Comparison of ENCODE assay signal across 24 cellular contexts in the genomic region with DNA sequence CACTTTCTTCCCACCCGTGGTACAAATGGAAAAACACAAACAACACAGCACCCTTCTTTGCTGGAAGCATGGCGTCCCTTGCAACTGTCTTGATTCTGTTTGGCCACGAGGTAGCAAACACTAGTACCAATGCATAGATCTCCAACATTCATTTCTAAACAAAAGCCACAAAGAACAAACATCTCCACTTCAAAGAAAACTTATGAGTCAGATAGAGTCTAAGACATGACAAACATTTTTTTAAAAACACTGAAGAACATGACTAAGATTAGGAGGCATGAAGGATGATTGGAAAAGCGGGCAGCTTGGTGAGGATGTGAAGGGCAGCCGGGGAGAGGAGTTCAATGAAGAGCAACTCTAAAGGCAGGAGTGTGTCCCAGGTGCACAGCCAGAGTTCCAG.
A peak's percentile ranks its signal among the peaks of the same experiment; 100 is the strongest.
DNase-seq lines count a peak whose midpoint lies in the region; ATAC-seq and TF ChIP-seq lines count a peak whose summit lies in the region.
"Had no signal": no experiment of that assay in that cellular context is flagged by ENCODE, and none has a peak within 500 bp of the region (broad histone marks: within the 10 kb centered on the region; RNA-seq: fewer than 3 reads in every experiment).

No MANE protein-coding gene starts in this region.

- no peaks in the 10 kb centered on the region for H3K36me3 ChIP-seq in endodermal cell (ENCODE audit: control insufficient read depth, insufficient read depth, low read length)
- H3K36me3 ChIP-seq: esophagus muscularis mucosa, heart left ventricle had no signal

- H3K4me3 Mint-ChIP-seq in activated T-helper 1 cell treated with anti-CD3 and anti-CD28 coated beads, Interleukin-12 subunit alpha, Interleukin-12 subunit beta, Interleukin-2, Interleukin-4 antibody, amounts not matched to agents 30 ng/mL and 10 ng/mL and 1 ng/mL, durations not matched to agents 14 hours and 24 hours and 36 hours = no peak overlapping the region
- H3K4me3 Mint-ChIP-seq in chondrocyte (ENCODE audit: unreplicated experiment) = no peak overlapping the region
- H3K4me3 Mint-ChIP-seq in endodermal cell = no peak overlapping the region
- H3K4me3 Mint-ChIP-seq: activated B cell treated with CpG ODN at 0.5 μM for 24 hours; brain; memory B cell; naive thymus-derived CD8-positive, alpha-beta T cell; T-helper 17 cell had no signal

- H3K9me3 Mint-ChIP-seq in activated T-helper 1 cell treated with anti-CD3 and anti-CD28 coated beads, Interleukin-12 subunit alpha, Interleukin-12 subunit beta, Interleukin-2, Interleukin-4 antibody, amounts not matched to agents 30 ng/mL and 10 ng/mL and 1 ng/mL, durations not matched to agents 14 hours and 24 hours and 36 hours = peaks cover 9% of the 10 kb centered on the region
- peaks cover 4% of the 10 kb centered on the region for H3K9me3 Mint-ChIP-seq in chondrocyte (ENCODE audit: low read depth)
- H3K9me3 Mint-ChIP-seq in endodermal cell = peaks cover 22% of the 10 kb centered on the region
- H3K9me3 Mint-ChIP-seq: activated B cell treated with CpG ODN at 0.5 μM for 24 hours, memory B cell had no signal

- peak overlapping the region; percentile 52 for H3K27ac Mint-ChIP-seq in activated T-helper 1 cell treated with anti-CD3 and anti-CD28 coated beads, Interleukin-12 subunit alpha, Interleukin-12 subunit beta, Interleukin-2, Interleukin-4 antibody, amounts not matched to agents 30 ng/mL and 10 ng/mL and 1 ng/mL, durations not matched to agents 14 hours and 24 hours and 36 hours
- H3K27ac Mint-ChIP-seq in chondrocyte (ENCODE audit: unreplicated experiment) (no peak overlapping the region), endodermal cell (no peak overlapping the region)
- H3K27ac Mint-ChIP-seq: activated B cell treated with CpG ODN at 0.5 μM for 24 hours; memory B cell; naive thymus-derived CD8-positive, alpha-beta T cell; T-helper 17 cell had no signal

- no peaks in the 10 kb centered on the region for H3K36me3 Mint-ChIP-seq in activated T-helper 1 cell treated with anti-CD3 and anti-CD28 coated beads, Interleukin-12 subunit alpha, Interleukin-12 subunit beta, Interleukin-2, Interleukin-4 antibody, amounts not matched to agents 30 ng/mL and 10 ng/mL and 1 ng/mL, durations not matched to agents 14 hours and 24 hours and 36 hours (ENCODE audit: low read depth)
- H3K36me3 Mint-ChIP-seq in chondrocyte (ENCODE audit: low read depth) = no peaks in the 10 kb centered on the region
- no peaks in the 10 kb centered on the region for H3K36me3 Mint-ChIP-seq in endodermal cell (ENCODE audit: low read depth)
- H3K36me3 Mint-ChIP-seq: brain, memory B cell had no signal

- no peak overlapping the region for H3K4me3 ChIP-seq in endodermal cell (ENCODE audit: low read length)
- H3K4me3 ChIP-seq: esophagus muscularis mucosa, heart left ventricle had no signal

- intact Hi-C loops in activated T-helper 1 cell treated with anti-CD3 and anti-CD28 coated beads, Interleukin-12 subunit alpha, Interleukin-12 subunit beta, Interleukin-2, Interleukin-4 antibody, amounts not matched to agents 30 ng/mL and 10 ng/mL and 1 ng/mL, durations not matched to agents 14 hours and 24 hours and 36 hours (cut with micrococcal nuclease) = loop anchor here (1.0 to 2.0 kb wide), 6 partner anchors 27 to 446 kb away; no protein-coding TSS in a partner anchor

- no peaks in the 10 kb centered on the region for H3K9me3 ChIP-seq in endodermal cell (ENCODE audit: control insufficient read depth, low read length)
- H3K9me3 ChIP-seq: esophagus muscularis mucosa, heart left ventricle had no signal

- H3K4me1 ChIP-seq in endodermal cell (ENCODE audit: control insufficient read depth, insufficient read depth, low read length) = no peaks in the 10 kb centered on the region
- H3K4me1 ChIP-seq: esophagus muscularis mucosa, heart left ventricle, parathyroid adenoma had no signal

- H3K27me3 Mint-ChIP-seq in activated T-helper 1 cell treated with anti-CD3 and anti-CD28 coated beads, Interleukin-12 subunit alpha, Interleukin-12 subunit beta, Interleukin-2, Interleukin-4 antibody, amounts not matched to agents 30 ng/mL and 10 ng/mL and 1 ng/mL, durations not matched to agents 14 hours and 24 hours and 36 hours (ENCODE audit: insufficient read depth) = peaks cover 2% of the 10 kb centered on the region
- H3K27me3 Mint-ChIP-seq in chondrocyte (ENCODE audit: low read depth) (no peaks in the 10 kb centered on the region), endodermal cell (ENCODE audit: insufficient read depth) (no peaks in the 10 kb centered on the region)
- H3K27me3 Mint-ChIP-seq: activated B cell treated with CpG ODN at 0.5 μM for 24 hours, memory B cell, T-helper 17 cell had no signal

- TF ChIP-seq CTCF in chondrocyte (IDR thresholded peaks at IDR 0.05) (no peak), endodermal cell (conservative IDR thresholded peaks at IDR 0.05) (no peak)

- WGBS in endodermal cell (ENCODE audit: insufficient coverage in 1 of 2, insufficient read length in 1 of 2), 2 experiments = 89 to 92% methylated on average over 2 to 5 of the region's 5 CpGs

- no peaks in the 10 kb centered on the region for H3K27me3 ChIP-seq in endodermal cell (ENCODE audit: control insufficient read depth, insufficient read depth, low read length, poor library complexity, severe bottlenecking)
- H3K27me3 ChIP-seq: esophagus muscularis mucosa had no signal

- H3K27ac ChIP-seq in endodermal cell (ENCODE audit: low read depth, low read length) = no peak overlapping the region
- H3K27ac ChIP-seq: esophagus muscularis mucosa, heart left ventricle, parathyroid adenoma had no signal

- no peak for ATAC-seq in left lobe of liver
- ATAC-seq: heart left ventricle; naive thymus-derived CD8-positive, alpha-beta T cell; T-helper 17 cell had no signal

- no peak overlapping the region for H3K9ac ChIP-seq in endodermal cell (ENCODE audit: extremely low read depth, low read length, poor library complexity, severe bottlenecking)
- H3K9ac ChIP-seq: parathyroid adenoma had no signal

- DNase-seq in AG08396 (ENCODE audit: low spot score) (peak; percentile 31), ELR (ENCODE audit: low read depth) (peak; percentile 84), fibroblast of peridontal ligament (ENCODE audit: extremely low read depth) (peak; percentile 15), left lobe of liver (ENCODE audit: low spot score) (no peak), chondrocyte (ENCODE audit: low spot score) (no peak), NCI-H524 (lab: John Stamatoyannopoulos, UW) (no peak), endodermal cell (no peak)
- DNase-seq in activated T-helper 1 cell treated with anti-CD3 and anti-CD28 coated beads, Interleukin-12 subunit alpha, Interleukin-12 subunit beta, Interleukin-2, Interleukin-4 antibody, amounts not matched to agents 30 ng/mL and 10 ng/mL and 1 ng/mL, durations not matched to agents 14 hours and 24 hours and 36 hours (ENCODE audit: low spot score) = no peak
- DNase-seq: activated B cell treated with CpG ODN at 0.5 μM for 24 hours; activated naive CD4-positive, alpha-beta T cell treated with Interleukin-2 at 50 U/mL for 16 hours; AML-193; COR-L47; heart left ventricle; Karpas-422; naive thymus-derived CD8-positive, alpha-beta T cell; NCI-H1417; NCI-H526 treated with DMSO at 0.1 percent for 48 hours; SHP77 treated with DMSO at 0.1 percent for 48 hours; stimulated activated CD4-positive, alpha-beta T cell treated with anti-CD3 and anti-CD28 coated beads, Interleukin-2, amount 100 ng/mL, for 24 hours; T-helper 17 cell had no signal

- peaks cover 14% of the 10 kb centered on the region for H3K4me1 Mint-ChIP-seq in activated T-helper 1 cell treated with anti-CD3 and anti-CD28 coated beads, Interleukin-12 subunit alpha, Interleukin-12 subunit beta, Interleukin-2, Interleukin-4 antibody, amounts not matched to agents 30 ng/mL and 10 ng/mL and 1 ng/mL, durations not matched to agents 14 hours and 24 hours and 36 hours (ENCODE audit: low read depth)
- H3K4me1 Mint-ChIP-seq in chondrocyte (ENCODE audit: low read depth) = no peaks in the 10 kb centered on the region
- no peaks in the 10 kb centered on the region for H3K4me1 Mint-ChIP-seq in endodermal cell
- H3K4me1 Mint-ChIP-seq: activated B cell treated with CpG ODN at 0.5 μM for 24 hours, memory B cell, T-helper 17 cell had no signal

Comparison
In these comparisons a context has a peak if more than half of its experiments do, and no peak if none do; other contexts are left out.
1. DNase-seq: peak in AG08396 (single experiment), ELR (single experiment) and fibroblast of peridontal ligament (single experiment); none in activated T-helper 1 cell treated with anti-CD3 and anti-CD28 coated beads, Interleukin-12 subunit alpha, Interleukin-12 subunit beta, Interleukin-2, Interleukin-4 antibody, amounts not matched to agents 30 ng/mL and 10 ng/mL and 1 ng/mL, durations not matched to agents 14 hours and 24 hours and 36 hours (single experiment), left lobe of liver (single experiment), chondrocyte (single experiment), NCI-H524 (0 of 2) and endodermal cell (single experiment).